8 cellular contexts compared by ENCODE assay signal in genomic region chr3:23203651-23204111, GRCh38. TPM values are rescaled to one million over a fixed set of nuclear protein-coding genes. Genes with fewer than 3 reads are reported as not detected.
DNase-seq lines count a peak whose midpoint lies in the region; ATAC-seq lines count a peak whose summit lies in the region.

No MANE protein-coding gene starts in this region.

- no peaks in the 10 kb centered on the region for H3K9me3 Mint-ChIP-seq in T-cell
- peaks cover 0 to 2% of the 10 kb centered on the region in 2 donors for H3K9me3 Mint-ChIP-seq in effector memory CD8-positive, alpha-beta T cell

- no peak overlapping the region for H4K5ac ChIP-seq in mesendoderm (ENCODE audit: low read length)

- peak overlapping the region; percentile 89 for H3K18ac ChIP-seq in mesendoderm (ENCODE audit: low read length)

- H2BK15ac ChIP-seq in mesendoderm (replicated peaks; ENCODE audit: low read depth): no peak overlapping the region

- no peak overlapping the region for H3K27ac ChIP-seq in mesendoderm (ENCODE audit: low read depth, low read length)

- peak overlapping the region; percentile 89 to 92 (median 89) for H3K4me3 Mint-ChIP-seq in T-cell
- H3K4me3 Mint-ChIP-seq in effector memory CD8-positive, alpha-beta T cell: peak overlapping the region; percentile 84 to 85

- no peaks in the 10 kb centered on the region for H3K36me3 Mint-ChIP-seq in T-cell
- H3K36me3 Mint-ChIP-seq in effector memory CD8-positive, alpha-beta T cell (ENCODE audit: insufficient read depth): peaks cover 2% of the 10 kb centered on the region

- no CpG with 5 or more reads among the region's 17 CpGs for WGBS in mesendoderm (ENCODE audit: extremely low coverage, insufficient coverage, low lambda C conversion rate)

- H3K4ac ChIP-seq in mesendoderm (ENCODE audit: low read depth, low read length): no peak overlapping the region

- peak overlapping the region; percentile 83 for H3K9ac ChIP-seq in mesendoderm (ENCODE audit: low read length)

- H3K27me3 Mint-ChIP-seq in T-cell: peaks cover 0 to 18% of the 10 kb centered on the region in 2 donors
- H3K27me3 Mint-ChIP-seq in effector memory CD8-positive, alpha-beta T cell: peaks cover 43 to 48% of the 10 kb centered on the region in 2 donors

- ATAC-seq in HG03342 (IDR thresholded peaks at IDR 0.05; ENCODE audit: unreplicated experiment): peak; percentile 22
- peak in 1 of 4 experiments; percentile 14 for ATAC-seq in T-cell (replicated peaks in 1 of 4)
- ATAC-seq in effector memory CD8-positive, alpha-beta T cell (replicated peaks): no peak

- peak overlapping the region; percentile 77 for H3K4me3 ChIP-seq in mesendoderm (ENCODE audit: low read length)

- H2AK5ac ChIP-seq in mesendoderm (ENCODE audit: low read length): no peak overlapping the region

- DNase-seq in NCI-H82 (lab: John Stamatoyannopoulos, UW): peak; percentile 48
- no peak for DNase-seq in NCI-H82 treated with DMSO at 0.1 percent for 48 hours (lab: John Stamatoyannopoulos, UW; ENCODE audit: unreplicated experiment)
- DNase-seq in T-cell: peak in 8 of 34 experiments; percentile 1 to 25 (median 4)
- no peak for DNase-seq in effector memory CD8-positive, alpha-beta T cell
- no peak for DNase-seq in mesendoderm
- DNase-seq in superior temporal gyrus (ENCODE audit: extremely low spot score): peak; percentile 68
- no peak for DNase-seq in NCI-H187 treated with DMSO at 0.1 percent for 48 hours (lab: John Stamatoyannopoulos, UW)

- H3K23ac ChIP-seq in mesendoderm (ENCODE audit: low read length): no peak overlapping the region

- H3K36me3 ChIP-seq in mesendoderm (ENCODE audit: control insufficient read depth, insufficient read depth, low read length): no peaks in the 10 kb centered on the region

- CTCF ChIA-PET in T-cell (lab: Charles Lee): no interaction called here

- peaks cover 20 to 37% (median 23%) of the 10 kb centered on the region in 3 donors for H3K4me1 Mint-ChIP-seq in T-cell
- peaks cover 10 to 14% of the 10 kb centered on the region in 2 donors for H3K4me1 Mint-ChIP-seq in effector memory CD8-positive, alpha-beta T cell (ENCODE audit: low read depth in 2 of 2)

- H3K79me1 ChIP-seq in mesendoderm (ENCODE audit: low read length): peaks cover 3% of the 10 kb centered on the region

- peak overlapping the region; percentile 77 to 78 for H3K27ac Mint-ChIP-seq in T-cell
- H3K27ac Mint-ChIP-seq in effector memory CD8-positive, alpha-beta T cell: peak overlapping the region in 1 of 2 donors; percentile 30

- no peak overlapping the region for H2BK120ac ChIP-seq in mesendoderm (ENCODE audit: low read depth, low read length)

- H4K8ac ChIP-seq in mesendoderm (ENCODE audit: low read depth, low read length): no peak overlapping the region

- H2BK5ac ChIP-seq in mesendoderm (ENCODE audit: low read length): no peak overlapping the region

- H3K4me2 ChIP-seq in mesendoderm (ENCODE audit: low read length): peak overlapping the region; percentile 78

- H3K27me3 ChIP-seq in mesendoderm (ENCODE audit: insufficient read depth, low read length, poor library complexity): no peaks in the 10 kb centered on the region

- peak overlapping the region; percentile 95 for H3K56ac ChIP-seq in mesendoderm (ENCODE audit: low read length)

- H3K79me2 ChIP-seq in mesendoderm (ENCODE audit: control insufficient read depth, insufficient read depth, low read length): peaks cover 6% of the 10 kb centered on the region

- POLR2A ChIA-PET in T-cell (lab: Charles Lee): no interaction called here

- H3K4me1 ChIP-seq in mesendoderm (ENCODE audit: control insufficient read depth, low read depth, low read length): peaks cover 6% of the 10 kb centered on the region

RNA-seq across cellular contexts. Expression of gene UBE2E2, which starts 0.6 kb away (rescaled TPM):
- total RNA-seq in T-cell: 10 to 100 TPM in 1 of 5 donors, 1 to 10 TPM in 4; 7.2 to 17.6 (median 7.5) TPM
- polyA plus RNA-seq in mesendoderm (2013, experiment 1 of 2): 23.6 TPM
- 24.9 TPM for polyA plus RNA-seq in mesendoderm (2013, experiment 2 of 2)

Comparison
In these comparisons a context has a peak if more than half of its experiments do, and no peak if none do; other contexts are left out.
1. DNase-seq: peak in NCI-H82 (single experiment) and superior temporal gyrus (single experiment); none in NCI-H82 treated with DMSO at 0.1 percent for 48 hours (single experiment), effector memory CD8-positive, alpha-beta T cell (0 of 3), mesendoderm (single experiment) and NCI-H187 treated with DMSO at 0.1 percent for 48 hours (single experiment).